In the genomic region with DNA sequence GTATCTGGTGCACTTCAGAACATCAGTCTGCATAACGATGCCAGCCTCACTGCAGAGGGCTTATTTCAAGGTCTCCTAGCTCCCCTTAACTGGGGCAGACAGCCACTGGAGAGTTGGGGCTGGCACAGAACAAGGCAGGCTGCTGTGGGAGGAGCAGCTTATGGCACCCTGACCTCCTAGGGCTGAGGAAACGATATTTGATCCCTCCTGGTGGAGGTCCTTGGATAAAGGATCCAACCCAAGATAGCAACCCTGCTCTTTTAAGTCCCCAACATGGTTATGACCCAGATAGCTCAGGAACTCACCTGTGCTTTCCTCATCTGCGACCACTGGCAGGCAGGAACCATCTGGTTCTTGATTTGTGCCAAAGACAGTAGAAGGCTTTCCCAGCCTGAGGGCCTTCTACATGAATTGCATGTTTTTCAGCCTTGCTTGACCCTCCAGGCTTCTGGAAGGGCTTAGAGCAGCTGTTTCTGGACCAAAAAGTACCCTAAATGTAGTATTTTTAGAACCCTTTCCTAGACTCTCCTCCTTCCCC, we compare ENCODE assay signal across 14 cellular contexts. TPM values are rescaled to one million over a fixed set of nuclear protein-coding genes. Genes with fewer than 3 reads are reported as not detected.
DNase-seq lines count a peak whose midpoint lies in the region; ATAC-seq, FAIRE-seq and TF ChIP-seq lines count a peak whose summit lies in the region.
"Had no signal": no experiment of that assay in that cellular context is flagged by ENCODE, and none has a peak within 500 bp of the region (broad histone marks: within the 10 kb centered on the region; RNA-seq: fewer than 3 reads in every experiment).

No MANE protein-coding gene starts in this region.

- 48 to 55% methylated on average over 3 of the region's 3 CpGs for WGBS in esophagus, 2 donors

- H3K27me3 Mint-ChIP-seq in activated CD4-positive, alpha-beta T cell treated with anti-CD3 and anti-CD28 coated beads, Interleukin-2, amount 10 ng/mL, durations not matched to agents 24 days and 14 days = no peaks in the 10 kb centered on the region
- H3K27me3 Mint-ChIP-seq in activated CD4-positive, alpha-beta T cell treated with anti-CD3 and anti-CD28 coated beads, Interleukin-2, amount 10 ng/mL, durations not matched to agents 7 days and 5 days = no peaks in the 10 kb centered on the region

- H3K9ac ChIP-seq in PC-3 (ENCODE audit: low read length) = no peak overlapping the region
- peak overlapping the region in 1 of 3 donors; percentile 2 for H3K9ac ChIP-seq in skeletal muscle tissue (ENCODE audit: low read depth in 1 of 3, low read length in 3 of 3)

- peaks cover 61% of the 10 kb centered on the region for H3K79me2 ChIP-seq in PC-3 (ENCODE audit: low read length)

- H3K9me2 ChIP-seq in PC-3 (replicated peaks; ENCODE audit: low read length) = no peaks in the 10 kb centered on the region

- no peak overlapping the region for H3K27ac ChIP-seq in PC-3 (ENCODE audit: low read length)
- H3K27ac ChIP-seq in esophagus (ENCODE audit: low read depth in 2 of 2, low read length in 1 of 2) = peak overlapping the region; percentile 65 to 86
- no peak overlapping the region for H3K27ac ChIP-seq in skeletal muscle tissue (ENCODE audit: low read depth, low read length)

- no peaks in the 10 kb centered on the region for H3K9me3 Mint-ChIP-seq in activated CD4-positive, alpha-beta T cell treated with anti-CD3 and anti-CD28 coated beads, Interleukin-2, amount 10 ng/mL, durations not matched to agents 24 days and 14 days
- H3K9me3 Mint-ChIP-seq in activated CD4-positive, alpha-beta T cell treated with anti-CD3 and anti-CD28 coated beads, Interleukin-2, amount 10 ng/mL, durations not matched to agents 7 days and 5 days = no peaks in the 10 kb centered on the region

- POLR2A ChIA-PET in activated CD4-positive, alpha-beta T cell treated with anti-CD3 and anti-CD28 coated beads, Interleukin-2, amount 10 ng/mL, durations not matched to agents 7 days and 5 days (lab: Charles Lee) = no interaction called here
- POLR2A ChIA-PET in PC-3 (lab: Charles Lee; ENCODE audit: unreplicated experiment) = no interaction called here

- H3K36me3 ChIP-seq in PC-3 (ENCODE audit: low read depth, low read length) (peaks cover 27% of the 10 kb centered on the region; the same call in 1 of the 2 replicates), esophagus (ENCODE audit: control insufficient read depth in 2 of 2, insufficient read depth in 2 of 2, low read length in 1 of 2) (peaks cover 5 to 21% of the 10 kb centered on the region in 2 donors), skeletal muscle tissue (ENCODE audit: control insufficient read depth in 3 of 3, insufficient read depth in 3 of 3, low read length in 3 of 3) (peaks cover 20 to 25% (median 21%) of the 10 kb centered on the region in 3 donors)

- no peaks in the 10 kb centered on the region for H3K27me3 ChIP-seq in PC-3 (ENCODE audit: low read length)
- H3K27me3 ChIP-seq in esophagus (ENCODE audit: control insufficient read depth in 1 of 2, insufficient read depth in 2 of 2, low read length in 2 of 2) = no peaks in the 10 kb centered on the region
- H3K27me3 ChIP-seq in skeletal muscle tissue (ENCODE audit: control insufficient read depth in 3 of 3, insufficient read depth in 3 of 3, low read length in 3 of 3) = no peaks in the 10 kb centered on the region
- H3K27me3 ChIP-seq: MG63, transverse colon had no signal

- H3K36me3 Mint-ChIP-seq in activated CD4-positive, alpha-beta T cell treated with anti-CD3 and anti-CD28 coated beads, Interleukin-2, amount 10 ng/mL, durations not matched to agents 24 days and 14 days (ENCODE audit: low read depth) = peaks cover 32% of the 10 kb centered on the region
- H3K36me3 Mint-ChIP-seq in activated CD4-positive, alpha-beta T cell treated with anti-CD3 and anti-CD28 coated beads, Interleukin-2, amount 10 ng/mL, durations not matched to agents 7 days and 5 days (ENCODE audit: low read depth) = peaks cover 18% of the 10 kb centered on the region

- FAIRE-seq in D721Med (lab: Jason Lieb, UNC) = no peak

- TF ChIP-seq CTCF in PC-3 (conservative IDR thresholded peaks at IDR 0.05; ENCODE audit: low read depth, low read length) (no peak), D721Med (IDR thresholded peaks at IDR 0.05; ENCODE audit: insufficient read depth, missing control alignments) (no peak)

- no TSS peak for BruUV-seq in PC-3 (replicated peaks; lab: Mats Ljungman, UMichigan)

- H3K4me2 ChIP-seq in PC-3 (ENCODE audit: low read length) = peak overlapping the region; percentile 93; the same call in 1 of the 2 replicates

- H3K4me1 Mint-ChIP-seq in activated CD4-positive, alpha-beta T cell treated with anti-CD3 and anti-CD28 coated beads, Interleukin-2, amount 10 ng/mL, durations not matched to agents 24 days and 14 days = peaks cover 46% of the 10 kb centered on the region
- peaks cover 38% of the 10 kb centered on the region for H3K4me1 Mint-ChIP-seq in activated CD4-positive, alpha-beta T cell treated with anti-CD3 and anti-CD28 coated beads, Interleukin-2, amount 10 ng/mL, durations not matched to agents 7 days and 5 days

- H3K27ac Mint-ChIP-seq in activated CD4-positive, alpha-beta T cell treated with anti-CD3 and anti-CD28 coated beads, Interleukin-2, amount 10 ng/mL, durations not matched to agents 24 days and 14 days = no peak overlapping the region
- no peak overlapping the region for H3K27ac Mint-ChIP-seq in activated CD4-positive, alpha-beta T cell treated with anti-CD3 and anti-CD28 coated beads, Interleukin-2, amount 10 ng/mL, durations not matched to agents 7 days and 5 days

- H4K20me1 ChIP-seq in PC-3 (ENCODE audit: low read length) = peaks cover 7% of the 10 kb centered on the region

- H3K4me3 ChIP-seq in PC-3 (ENCODE audit: low read length) (no peak overlapping the region), esophagus (ENCODE audit: low read depth in 1 of 2, low read length in 2 of 2) (no peak overlapping the region), skeletal muscle tissue (ENCODE audit: low read length in 3 of 3) (peak overlapping the region in 2 of 3 donors; percentile 0 to 8)

- no peak for ATAC-seq in PC-3

- peaks cover 36% of the 10 kb centered on the region for H3K4me1 ChIP-seq in PC-3 (ENCODE audit: insufficient read depth, low read length)
- peaks cover 9 to 31% of the 10 kb centered on the region in 2 donors for H3K4me1 ChIP-seq in esophagus (ENCODE audit: control insufficient read depth in 2 of 2, insufficient read depth in 2 of 2, low read length in 1 of 2)
- peaks cover 52 to 63% (median 56%) of the 10 kb centered on the region in 3 donors for H3K4me1 ChIP-seq in skeletal muscle tissue (ENCODE audit: control insufficient read depth in 3 of 3, insufficient read depth in 3 of 3, low read length in 3 of 3)

- CTCF ChIA-PET in activated CD4-positive, alpha-beta T cell treated with anti-CD3 and anti-CD28 coated beads, Interleukin-2, amount 10 ng/mL, durations not matched to agents 7 days and 5 days (lab: Charles Lee) = interaction anchor here (0.7 to 3.6 kb wide), 4 partner anchors 11 to 469 kb away, joined by 3 to 17 read pairs (median 4); no protein-coding TSS in a partner anchor
- CTCF ChIA-PET in PC-3 (lab: Charles Lee) = no interaction called here

- H2AFZ ChIP-seq in PC-3 (ENCODE audit: low read length) = no peak overlapping the region

- H3K4me3 Mint-ChIP-seq in activated CD4-positive, alpha-beta T cell treated with anti-CD3 and anti-CD28 coated beads, Interleukin-2, amount 10 ng/mL, durations not matched to agents 24 days and 14 days = peak overlapping the region; percentile 39
- H3K4me3 Mint-ChIP-seq in activated CD4-positive, alpha-beta T cell treated with anti-CD3 and anti-CD28 coated beads, Interleukin-2, amount 10 ng/mL, durations not matched to agents 7 days and 5 days = no peak overlapping the region

- peaks cover 7% of the 10 kb centered on the region for H3F3A ChIP-seq in PC-3 (ENCODE audit: low read length, unreplicated experiment)

- H3K9me3 ChIP-seq in PC-3 (ENCODE audit: low read length) = no peaks in the 10 kb centered on the region
- H3K9me3 ChIP-seq in esophagus (ENCODE audit: control insufficient read depth in 2 of 2, insufficient read depth in 1 of 2, low read depth in 1 of 2, low read length in 1 of 2) = no peaks in the 10 kb centered on the region
- H3K9me3 ChIP-seq in skeletal muscle tissue (ENCODE audit: control insufficient read depth in 3 of 3, low read length in 3 of 3) = no peaks in the 10 kb centered on the region
- H3K9me3 ChIP-seq: MG63, transverse colon had no signal

- intact Hi-C loops in activated CD4-positive, alpha-beta T cell treated with anti-CD3 and anti-CD28 coated beads, Interleukin-2, amount 10 ng/mL, durations not matched to agents 24 days and 14 days (cut with micrococcal nuclease) = loop anchor here (5.0 to 10.0 kb wide), 2 partner anchors 108 to 196 kb away; no protein-coding TSS in a partner anchor
- intact Hi-C loops in PC-3 (cut with micrococcal nuclease) = loop anchor here (5.0 kb wide), 1 partner anchor 271 kb away; no protein-coding TSS in a partner anchor

- no peak for DNase-seq in activated CD4-positive, alpha-beta T cell treated with anti-CD3 and anti-CD28 coated beads, Interleukin-2, amount 10 ng/mL, durations not matched to agents 24 days and 14 days
- no peak for DNase-seq in activated CD4-positive, alpha-beta T cell treated with anti-CD3 and anti-CD28 coated beads, Interleukin-2, amount 10 ng/mL, durations not matched to agents 7 days and 5 days
- DNase-seq in PC-3 (no peak), D721Med (ENCODE audit: insufficient read length, low spot score) (no peak), NCI-H345 treated with DMSO at 0.1 percent for 48 hours (lab: John Stamatoyannopoulos, UW; ENCODE audit: unreplicated experiment) (no peak), NCI-H2107 treated with DMSO at 0.1 percent for 48 hours (lab: John Stamatoyannopoulos, UW; ENCODE audit: unreplicated experiment) (no peak)
- DNase-seq: effector CD4-positive, alpha-beta T cell; MG63; NCI-H446; transverse colon had no signal

RNA-seq across cellular contexts. Expression of a gene that starts 2.8 kb away (rescaled TPM):
- total RNA-seq in activated CD4-positive, alpha-beta T cell treated with anti-CD3 and anti-CD28 coated beads, Interleukin-2, amount 10 ng/mL, durations not matched to agents 24 days and 14 days = 144 and 147 TPM in 2 replicates
- 100 to 1,000 TPM; 114 to 119 TPM for total RNA-seq in activated CD4-positive, alpha-beta T cell treated with anti-CD3 and anti-CD28 coated beads, Interleukin-2, amount 10 ng/mL, durations not matched to agents 7 days and 5 days
- total RNA-seq in PC-3 (2014; rRNA removed) = 165 and 202 TPM in 2 replicates
- polyA plus RNA-seq in esophagus = 100 to 1,000 TPM in 1 of 2 donors, 10 to 100 TPM in 1; 68.4 to 112 TPM
- 45.4 TPM for total RNA-seq in skeletal muscle tissue

RNA-seq across cellular contexts. Expression of a gene that starts 7.5 kb away (rescaled TPM):
- total RNA-seq in activated CD4-positive, alpha-beta T cell treated with anti-CD3 and anti-CD28 coated beads, Interleukin-2, amount 10 ng/mL, durations not matched to agents 24 days and 14 days = 2.3 and 3.5 TPM in 2 replicates
- total RNA-seq in activated CD4-positive, alpha-beta T cell treated with anti-CD3 and anti-CD28 coated beads, Interleukin-2, amount 10 ng/mL, durations not matched to agents 7 days and 5 days = under 1 TPM; 0.40 to 0.47 TPM
- 84.2 and 88.1 TPM in 2 replicates for total RNA-seq in PC-3 (2014; rRNA removed)
- polyA plus RNA-seq in esophagus = 10 to 100 TPM in 1 of 2 donors, 1 to 10 TPM in 1; 8.1 to 37.4 TPM
- 14.6 TPM for total RNA-seq in skeletal muscle tissue

RNA-seq across cellular contexts. Expression of a gene that starts 10.4 kb away (rescaled TPM):
- 219 TPM in 2 replicates for total RNA-seq in activated CD4-positive, alpha-beta T cell treated with anti-CD3 and anti-CD28 coated beads, Interleukin-2, amount 10 ng/mL, durations not matched to agents 24 days and 14 days
- 100 to 1,000 TPM; 125 to 128 TPM for total RNA-seq in activated CD4-positive, alpha-beta T cell treated with anti-CD3 and anti-CD28 coated beads, Interleukin-2, amount 10 ng/mL, durations not matched to agents 7 days and 5 days
- 165 and 177 TPM in 2 replicates for total RNA-seq in PC-3 (2014; rRNA removed)
- 10 to 100 TPM; 55.1 to 78.2 TPM for polyA plus RNA-seq in esophagus
- total RNA-seq in skeletal muscle tissue = 27.7 TPM

RNA-seq across cellular contexts. Expression of a gene that starts 35.2 kb away (rescaled TPM):
- 3.0 and 4.0 TPM in 2 replicates for total RNA-seq in activated CD4-positive, alpha-beta T cell treated with anti-CD3 and anti-CD28 coated beads, Interleukin-2, amount 10 ng/mL, durations not matched to agents 24 days and 14 days
- 1 to 10 TPM; 4.0 to 4.2 TPM for total RNA-seq in activated CD4-positive, alpha-beta T cell treated with anti-CD3 and anti-CD28 coated beads, Interleukin-2, amount 10 ng/mL, durations not matched to agents 7 days and 5 days
- total RNA-seq in PC-3 (2014; rRNA removed) = not detected in 2 replicates
- 1 to 10 TPM; 6.5 to 9.7 TPM for polyA plus RNA-seq in esophagus
- 16.7 TPM for total RNA-seq in skeletal muscle tissue

RNA-seq across cellular contexts. Expression of a gene that starts 49.4 kb away (rescaled TPM):
- not detected in 2 replicates for total RNA-seq in activated CD4-positive, alpha-beta T cell treated with anti-CD3 and anti-CD28 coated beads, Interleukin-2, amount 10 ng/mL, durations not matched to agents 24 days and 14 days
- total RNA-seq in activated CD4-positive, alpha-beta T cell treated with anti-CD3 and anti-CD28 coated beads, Interleukin-2, amount 10 ng/mL, durations not matched to agents 7 days and 5 days = not detected
- total RNA-seq in PC-3 (2014; rRNA removed) = not detected in 2 replicates
- polyA plus RNA-seq in esophagus = under 1 TPM; 0.06 to 0.08 TPM
- not detected for total RNA-seq in skeletal muscle tissue
- total RNA-seq: glomerular endothelial cell, myocyte, transverse colon had no signal

Comparison
In these comparisons a context has a peak if more than half of its experiments do, and no peak if none do; other contexts are left out.
1. H3K27ac ChIP-seq: peak in esophagus (2 of 2); none in PC-3 (single experiment) and skeletal muscle tissue (single experiment).
2. H3K4me3 ChIP-seq: peak in skeletal muscle tissue (2 of 3); none in PC-3 (single experiment) and esophagus (0 of 2).